ENCODE assay signal across 17 cellular contexts in the genomic region with DNA sequence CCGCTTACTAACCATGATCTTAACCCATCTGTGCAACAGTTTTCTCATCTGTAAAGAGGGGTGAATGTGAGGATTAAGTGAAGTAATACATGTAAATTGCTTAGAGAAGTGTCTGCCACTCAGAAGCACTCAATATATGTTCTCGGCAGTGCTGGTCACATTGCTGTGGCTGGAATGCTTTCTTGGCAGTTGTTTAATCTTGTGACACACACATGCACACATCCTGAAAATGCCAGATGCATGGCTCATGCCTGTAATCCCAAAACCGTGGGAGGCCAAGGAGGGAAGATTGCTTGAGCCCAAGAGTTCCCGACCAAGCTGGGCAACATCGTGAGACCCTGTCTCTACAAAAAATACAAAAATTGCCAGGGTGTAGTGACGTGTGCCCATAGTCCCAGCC. TPM values are rescaled to one million over a fixed set of nuclear protein-coding genes. Genes with fewer than 3 reads are reported as not detected.
DNase-seq lines count a peak whose midpoint lies in the region; ATAC-seq and TF ChIP-seq lines count a peak whose summit lies in the region.
"Had no signal": no experiment of that assay in that cellular context is flagged by ENCODE, and none has a peak within 500 bp of the region (broad histone marks: within the 10 kb centered on the region; RNA-seq: fewer than 3 reads in every experiment).

No MANE protein-coding gene starts in this region.

- CTCF ChIA-PET in MCF 10A (lab: Yijun Ruan, JAX) = interaction anchor here (0.6 to 4.0 kb wide), 5 partner anchors 8 to 309 kb away, joined by 3 to 19 read pairs (median 3); no protein-coding TSS in a partner anchor

- no peaks in the 10 kb centered on the region for H3K27me3 Mint-ChIP-seq in MCF 10A (ENCODE audit: insufficient read depth, unreplicated experiment)

- POLR2A ChIA-PET in MCF 10A (lab: Yijun Ruan, JAX) = interaction anchor here (0.7 to 1.2 kb wide), 2 partner anchors 130 to 230 kb away, joined by 3 read pairs; partner anchors contain the start of genes COX6B1 and LIN37

- peak overlapping the region; percentile 73 for H3K27ac Mint-ChIP-seq in MCF 10A (ENCODE audit: low read depth, unreplicated experiment)
- H3K27ac Mint-ChIP-seq: activated CD8-positive, alpha-beta T cell treated with anti-CD3 and anti-CD28 coated beads for 36 hours; activated naive CD8-positive, alpha-beta T cell; H9 had no signal

- no TSS peak for BruUV-seq in MCF 10A (replicated peaks; lab: Mats Ljungman, UMichigan)

- H3K4me1 Mint-ChIP-seq in MCF 10A (ENCODE audit: insufficient read depth, unreplicated experiment) = peaks cover 27% of the 10 kb centered on the region

- peak; percentile 91 for DNase-seq in MCF 10A (ENCODE audit: unreplicated experiment)
- no peak for DNase-seq in breast epithelium (ENCODE audit: low spot score in 2 of 2)
- DNase-seq in amniotic stem cell (lab: John Stamatoyannopoulos, UW) = peak; percentile 61
- peak; percentile 94 for DNase-seq in hepatic stellate cell (ENCODE audit: low spot score)
- no peak for DNase-seq in upper lobe of right lung
- no peak for DNase-seq in activated CD4-positive, CD25-positive, alpha-beta regulatory T cell (lab: John Stamatoyannopoulos, UW)
- DNase-seq in dorsolateral prefrontal cortex = no peak
- DNase-seq: activated CD8-positive, alpha-beta T cell treated with anti-CD3 and anti-CD28 coated beads for 36 hours; GF-D8; H9; NCI-H524 treated with DMSO at 0.1 percent for 48 hours; psoas muscle had no signal

- TF ChIP-seq CTCF in MCF 10A (IDR thresholded peaks at IDR 0.05; ENCODE audit: unreplicated experiment) = no peak
- TF ChIP-seq CTCF in breast epithelium (IDR thresholded peaks at IDR 0.05) = no peak
- TF ChIP-seq CTCF in upper lobe of right lung (IDR thresholded peaks at IDR 0.05) = no peak
- TF ChIP-seq CTCF in dorsolateral prefrontal cortex (IDR thresholded peaks at IDR 0.05 in 54 of 56, conservative IDR thresholded peaks at IDR 0.05 in 2 of 56; ENCODE audit: low read depth in 1 of 56, partially characterized antibody in 56 of 56) = no peak

- H3K36me3 ChIP-seq in breast epithelium = no peaks in the 10 kb centered on the region
- H3K36me3 ChIP-seq in upper lobe of right lung = no peaks in the 10 kb centered on the region
- H3K36me3 ChIP-seq: upper lobe of left lung had no signal

- H3K36me3 Mint-ChIP-seq in MCF 10A (ENCODE audit: insufficient read depth, unreplicated experiment) = no peaks in the 10 kb centered on the region
- H3K36me3 Mint-ChIP-seq: activated naive CD8-positive, alpha-beta T cell had no signal

- no peaks in the 10 kb centered on the region for H3K9me3 Mint-ChIP-seq in MCF 10A (ENCODE audit: unreplicated experiment)
- H3K9me3 Mint-ChIP-seq: activated CD8-positive, alpha-beta T cell treated with anti-CD3 and anti-CD28 coated beads for 36 hours; H9 had no signal

- H3K4me1 ChIP-seq in breast epithelium = no peaks in the 10 kb centered on the region
- no peaks in the 10 kb centered on the region for H3K4me1 ChIP-seq in upper lobe of right lung
- H3K4me1 ChIP-seq: psoas muscle had no signal

- H3K27me3 ChIP-seq in breast epithelium = no peaks in the 10 kb centered on the region
- H3K27me3 ChIP-seq in upper lobe of right lung = peaks cover 18% of the 10 kb centered on the region
- H3K27me3 ChIP-seq in dorsolateral prefrontal cortex = peaks cover 0 to 14% (median 0%) of the 10 kb centered on the region in 45 donors
- H3K27me3 ChIP-seq: upper lobe of left lung had no signal

- peak; percentile 61 for ATAC-seq in upper lobe of right lung
- no peak for ATAC-seq in HG03095 (IDR thresholded peaks at IDR 0.05; ENCODE audit: unreplicated experiment)
- ATAC-seq: activated CD8-positive, alpha-beta T cell treated with anti-CD3 and anti-CD28 coated beads for 36 hours; left lobe of liver; psoas muscle had no signal

- TF ChIP-seq POLR2A in breast epithelium (IDR thresholded peaks at IDR 0.05) = no peak

- H3K4me3 ChIP-seq in breast epithelium = no peak overlapping the region
- H3K4me3 ChIP-seq in upper lobe of right lung = no peak overlapping the region
- no peak overlapping the region for H3K4me3 ChIP-seq in dorsolateral prefrontal cortex
- H3K4me3 ChIP-seq: psoas muscle, upper lobe of left lung had no signal

- H3K27ac ChIP-seq in breast epithelium (no peak overlapping the region), upper lobe of right lung (no peak overlapping the region), dorsolateral prefrontal cortex (no peak overlapping the region)
- H3K27ac ChIP-seq: 22Rv1, psoas muscle, upper lobe of left lung had no signal

- intact Hi-C loops in MCF 10A (cut with micrococcal nuclease) = loop anchor here (2.0 kb wide), 1 partner anchor 26 kb away; the partner anchor contains the start of gene TMEM147
- intact Hi-C loops in breast epithelium (cut with DNase I; ENCODE audit: low total_unique reads) = no loop called here
- intact Hi-C loops in upper lobe of right lung (cut with DNase I) = no loop called here
- intact Hi-C loops in dorsolateral prefrontal cortex (cut with DNase I) = loop anchor here in 1 of 2 donors (10.0 kb wide), 1 partner anchor 76 kb away; no protein-coding TSS in a partner anchor

- H3K9me3 ChIP-seq in breast epithelium (no peaks in the 10 kb centered on the region), upper lobe of right lung (no peaks in the 10 kb centered on the region)
- H3K9me3 ChIP-seq: psoas muscle, upper lobe of left lung had no signal

- H3K4me3 Mint-ChIP-seq in MCF 10A (ENCODE audit: unreplicated experiment) = no peak overlapping the region
- H3K4me3 Mint-ChIP-seq: activated CD8-positive, alpha-beta T cell treated with anti-CD3 and anti-CD28 coated beads for 36 hours; activated naive CD8-positive, alpha-beta T cell; H9 had no signal

RNA-seq across cellular contexts. Expression of gene DMKN, which starts 4.9 kb away (rescaled TPM):
- total RNA-seq in MCF 10A (2022) (86.2 and 90.7 TPM in 2 replicates), breast epithelium (100 to 1,000 TPM in 1 of 3 donors, 10 to 100 TPM in 1, under 1 TPM in 1; 0.96 to 135 (median 61.0) TPM), upper lobe of right lung (79.8 TPM), dorsolateral prefrontal cortex (10 to 100 TPM; 10.5 to 46.4 (median 22.2) TPM)

RNA-seq across cellular contexts. Expression of gene SBSN, which starts 9.8 kb away (rescaled TPM):
- total RNA-seq in MCF 10A (2022) (0.61 TPM in 1 of 2 replicates, not detected in the other), breast epithelium (not detected), upper lobe of right lung (not detected), dorsolateral prefrontal cortex (1 to 10 TPM in 15 of 120 experiments, under 1 TPM in 52, not detected in 53; 0.23 to 2.7 (median 0.60) TPM)
- total RNA-seq: activated CD8-positive, alpha-beta T cell treated with anti-CD3 and anti-CD28 coated beads for 36 hours; left lobe of liver; psoas muscle; upper lobe of left lung had no signal

RNA-seq across cellular contexts. Expression of gene GAPDHS, which starts 14.9 kb away (rescaled TPM):
- total RNA-seq in MCF 10A (2022) (not detected in 2 replicates), breast epithelium (not detected), upper lobe of right lung (not detected), dorsolateral prefrontal cortex (under 1 TPM in 6 of 120 experiments, not detected in 114; 0.26 to 0.94 (median 0.38) TPM)
- total RNA-seq: activated CD8-positive, alpha-beta T cell treated with anti-CD3 and anti-CD28 coated beads for 36 hours; H9; left lobe of liver; psoas muscle; upper lobe of left lung had no signal

RNA-seq across cellular contexts. Expression of gene TMEM147, which starts 27.1 kb away (rescaled TPM):
- total RNA-seq in MCF 10A (2022) (110 and 123 TPM in 2 replicates), breast epithelium (10 to 100 TPM; 67.4 to 91.8 (median 91.8) TPM), upper lobe of right lung (77.7 TPM), dorsolateral prefrontal cortex (10 to 100 TPM; 38.2 to 73.0 (median 54.7) TPM)

RNA-seq across cellular contexts. Expression of gene KRTDAP, which starts 28.0 kb away (rescaled TPM):
- total RNA-seq in MCF 10A (2022) = not detected in 2 replicates
- not detected for total RNA-seq in breast epithelium
- total RNA-seq in upper lobe of right lung = not detected
- 1 to 10 TPM in 16 of 120 experiments, not detected in 104; 1.0 to 3.0 (median 1.5) TPM for total RNA-seq in dorsolateral prefrontal cortex
- total RNA-seq: activated CD8-positive, alpha-beta T cell treated with anti-CD3 and anti-CD28 coated beads for 36 hours; left lobe of liver; psoas muscle had no signal

Comparison
In these comparisons a context has a peak if more than half of its experiments do, and no peak if none do; other contexts are left out.
1. DNase-seq: peak in MCF 10A (single experiment), amniotic stem cell (single experiment) and hepatic stellate cell (single experiment); none in breast epithelium (0 of 2), upper lobe of right lung (single experiment), activated CD4-positive, CD25-positive, alpha-beta regulatory T cell (0 of 4) and dorsolateral prefrontal cortex (0 of 10).